1 cellular context compared by ENCODE assay signal in the genomic region with DNA sequence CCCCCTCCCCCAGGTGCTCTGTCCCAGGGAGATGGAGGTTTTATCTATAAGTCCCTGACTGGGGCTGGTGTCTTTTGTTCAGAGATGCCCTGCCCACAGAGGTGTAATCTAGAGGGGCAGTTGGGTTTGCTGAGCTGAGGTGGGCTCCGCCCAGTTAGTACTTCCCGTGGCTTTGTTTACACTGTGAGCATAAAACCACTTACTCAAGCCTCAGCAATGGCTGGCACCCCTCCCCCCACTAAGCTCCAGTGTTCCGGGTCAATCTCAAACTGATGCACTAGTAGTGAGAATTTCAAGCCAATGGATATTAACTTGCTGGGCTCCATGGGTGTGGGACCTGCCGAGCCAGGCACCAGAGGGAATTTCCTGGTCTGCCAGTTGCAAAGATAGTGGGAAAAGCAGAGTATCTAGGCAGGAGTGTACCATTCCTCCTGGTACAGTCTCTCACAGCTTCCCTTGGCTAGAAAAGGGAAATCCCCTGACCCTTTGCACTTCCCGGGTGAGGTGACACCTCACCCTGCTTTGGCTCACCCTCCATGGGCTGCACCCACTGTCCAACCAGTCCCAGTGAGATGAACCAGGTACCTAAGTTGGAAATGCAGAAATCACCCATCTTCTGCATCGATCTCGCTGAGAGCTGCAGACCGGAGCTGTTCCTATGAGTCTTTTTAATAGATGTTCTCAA.
TF ChIP-seq lines count a peak whose summit lies in the region.

No MANE protein-coding gene starts in this region.

TF ChIP-seq in WTC11, 78 proteins besides CTCF, POLR2A, EP300 and RAD21 (continued from another document):
- TF ChIP-seq, protein P1, sequence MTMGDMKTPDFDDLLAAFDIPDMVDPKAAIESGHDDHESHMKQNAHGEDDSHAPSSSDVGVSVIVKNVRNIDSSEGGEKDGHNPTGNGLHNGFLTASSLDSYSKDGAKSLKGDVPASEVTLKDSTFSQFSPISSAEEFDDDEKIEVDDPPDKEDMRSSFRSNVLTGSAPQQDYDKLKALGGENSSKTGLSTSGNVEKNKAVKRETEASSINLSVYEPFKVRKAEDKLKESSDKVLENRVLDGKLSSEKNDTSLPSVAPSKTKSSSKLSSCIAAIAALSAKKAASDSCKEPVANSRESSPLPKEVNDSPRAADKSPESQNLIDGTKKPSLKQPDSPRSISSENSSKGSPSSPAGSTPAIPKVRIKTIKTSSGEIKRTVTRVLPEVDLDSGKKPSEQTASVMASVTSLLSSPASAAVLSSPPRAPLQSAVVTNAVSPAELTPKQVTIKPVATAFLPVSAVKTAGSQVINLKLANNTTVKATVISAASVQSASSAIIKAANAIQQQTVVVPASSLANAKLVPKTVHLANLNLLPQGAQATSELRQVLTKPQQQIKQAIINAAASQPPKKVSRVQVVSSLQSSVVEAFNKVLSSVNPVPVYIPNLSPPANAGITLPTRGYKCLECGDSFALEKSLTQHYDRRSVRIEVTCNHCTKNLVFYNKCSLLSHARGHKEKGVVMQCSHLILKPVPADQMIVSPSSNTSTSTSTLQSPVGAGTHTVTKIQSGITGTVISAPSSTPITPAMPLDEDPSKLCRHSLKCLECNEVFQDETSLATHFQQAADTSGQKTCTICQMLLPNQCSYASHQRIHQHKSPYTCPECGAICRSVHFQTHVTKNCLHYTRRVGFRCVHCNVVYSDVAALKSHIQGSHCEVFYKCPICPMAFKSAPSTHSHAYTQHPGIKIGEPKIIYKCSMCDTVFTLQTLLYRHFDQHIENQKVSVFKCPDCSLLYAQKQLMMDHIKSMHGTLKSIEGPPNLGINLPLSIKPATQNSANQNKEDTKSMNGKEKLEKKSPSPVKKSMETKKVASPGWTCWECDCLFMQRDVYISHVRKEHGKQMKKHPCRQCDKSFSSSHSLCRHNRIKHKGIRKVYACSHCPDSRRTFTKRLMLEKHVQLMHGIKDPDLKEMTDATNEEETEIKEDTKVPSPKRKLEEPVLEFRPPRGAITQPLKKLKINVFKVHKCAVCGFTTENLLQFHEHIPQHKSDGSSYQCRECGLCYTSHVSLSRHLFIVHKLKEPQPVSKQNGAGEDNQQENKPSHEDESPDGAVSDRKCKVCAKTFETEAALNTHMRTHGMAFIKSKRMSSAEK (CRISPR knock-in tag; IDR thresholded peaks at IDR 0.05; ENCODE audit: borderline replicate concordance), result no peak
